ENCODE assay signal across 19 cellular contexts in the genomic region with DNA sequence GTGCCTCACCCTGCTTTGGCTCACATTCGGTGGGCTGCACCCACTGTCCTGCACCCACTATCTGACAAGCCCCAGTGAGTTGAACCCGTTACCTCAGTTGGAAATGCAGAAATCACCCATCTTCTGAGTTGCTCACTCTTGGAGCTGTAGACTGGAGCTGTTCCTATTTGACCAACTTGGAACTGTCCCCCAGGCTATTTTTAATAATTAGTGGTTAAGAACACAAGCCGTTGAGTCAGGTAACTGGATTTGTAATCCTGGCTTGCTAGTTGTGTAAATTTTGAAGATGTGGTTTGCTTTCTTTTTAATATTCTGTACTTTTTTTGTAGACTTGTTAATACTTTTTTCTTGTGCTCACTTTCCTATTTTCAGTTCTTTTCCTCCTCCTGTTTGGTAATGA.
A peak's percentile ranks its signal among the peaks of the same experiment; 100 is the strongest.
DNase-seq lines count a peak whose midpoint lies in the region; ATAC-seq and TF ChIP-seq lines count a peak whose summit lies in the region.
"Had no signal": no experiment of that assay in that cellular context is flagged by ENCODE, and none has a peak within 500 bp of the region (broad histone marks: within the 10 kb centered on the region; RNA-seq: fewer than 3 reads in every experiment).

No MANE protein-coding gene starts in this region.

- no peak overlapping the region for H3K4me3 Mint-ChIP-seq in glutamatergic neuron (ENCODE audit: unreplicated experiment)
- H3K4me3 Mint-ChIP-seq: CD4-positive, CD25-positive, alpha-beta regulatory T cell had no signal

- H3K9me3 ChIP-seq in sigmoid colon, result no peaks in the 10 kb centered on the region
- H3K9me3 ChIP-seq: MG63 had no signal

- DNase-seq in ELR (ENCODE audit: low read depth) (peak; percentile 55), NCI-H1048 (lab: John Stamatoyannopoulos, UW) (peak; percentile 10), epithelial cell of esophagus (ENCODE audit: low read depth) (peak; percentile 81), glutamatergic neuron (no peak), sigmoid colon (no peak)
- DNase-seq: ACHN; AML-193; CD4-positive, CD25-positive, alpha-beta regulatory T cell; DMS53; KBM-7; MG63; NCI-H1092 treated with DMSO at 0.1 percent for 48 hours; NCI-H226; NCI-H526 treated with DMSO at 0.1 percent for 48 hours; NK-92 treated with Interleukin-12 subunit alpha and Interleukin-12 subunit beta, amount 100 ng/mL, for 24 hours; RPMI8226; SW 1271 had no signal

- no peak for TF ChIP-seq CTCF in epithelial cell of esophagus (IDR thresholded peaks at IDR 0.05; ENCODE audit: insufficient read depth, low read depth, low read length, missing control alignments)
- no peak for TF ChIP-seq CTCF in glutamatergic neuron (IDR thresholded peaks at IDR 0.05; ENCODE audit: partially characterized antibody, unreplicated experiment)
- no peak for TF ChIP-seq CTCF in sigmoid colon (IDR thresholded peaks at IDR 0.05)

- no peak for TF ChIP-seq POLR2A in sigmoid colon (IDR thresholded peaks at IDR 0.05)

- no peaks in the 10 kb centered on the region for H3K27me3 ChIP-seq in sigmoid colon
- H3K27me3 ChIP-seq: MG63 had no signal

- H3K9me3 Mint-ChIP-seq in glutamatergic neuron (ENCODE audit: unreplicated experiment), result peaks cover 2% of the 10 kb centered on the region

- peaks cover 3% of the 10 kb centered on the region for H3K27me3 Mint-ChIP-seq in glutamatergic neuron (ENCODE audit: unreplicated experiment)
- H3K27me3 Mint-ChIP-seq: CD4-positive, CD25-positive, alpha-beta regulatory T cell had no signal

- 84 to 88% methylated on average over 3 of the region's 3 CpGs for WGBS in sigmoid colon, 2 donors

- peak overlapping the region; percentile 34 for H3K27ac Mint-ChIP-seq in glutamatergic neuron (ENCODE audit: unreplicated experiment)
- H3K27ac Mint-ChIP-seq: CD4-positive, CD25-positive, alpha-beta regulatory T cell had no signal

- TF ChIP-seq EP300 in sigmoid colon (IDR thresholded peaks at IDR 0.05), result no peak

- H3K27ac ChIP-seq in sigmoid colon, result no peak overlapping the region

- no peaks in the 10 kb centered on the region for H3K36me3 ChIP-seq in sigmoid colon
- H3K36me3 ChIP-seq: MG63 had no signal

- ATAC-seq in GM18873 (IDR thresholded peaks at IDR 0.05; ENCODE audit: low FRiP score, unreplicated experiment) (no peak), HG03342 (IDR thresholded peaks at IDR 0.05; ENCODE audit: unreplicated experiment) (no peak)

- peaks cover 7% of the 10 kb centered on the region for H3K36me3 Mint-ChIP-seq in glutamatergic neuron (ENCODE audit: unreplicated experiment)
- H3K36me3 Mint-ChIP-seq: CD4-positive, CD25-positive, alpha-beta regulatory T cell had no signal

- H3K4me3 ChIP-seq in epithelial cell of esophagus (ENCODE audit: low read length) (no peak overlapping the region), sigmoid colon (no peak overlapping the region)
- H3K4me3 ChIP-seq: MG63 had no signal

- intact Hi-C loops in sigmoid colon (cut with DNase I), result no loop called here

- H3K4me1 ChIP-seq in sigmoid colon, result peaks cover 0 to 8% (median 0%) of the 10 kb centered on the region in 4 donors

- peaks cover 9% of the 10 kb centered on the region for H3K4me1 Mint-ChIP-seq in glutamatergic neuron (ENCODE audit: low read depth, unreplicated experiment)
- H3K4me1 Mint-ChIP-seq: CD4-positive, CD25-positive, alpha-beta regulatory T cell had no signal

Comparison
In these comparisons a context has a peak if more than half of its experiments do, and no peak if none do; other contexts are left out.
1. DNase-seq: peak in ELR (single experiment), NCI-H1048 (single experiment) and epithelial cell of esophagus (single experiment); none in glutamatergic neuron (single experiment) and sigmoid colon (single experiment).